ENCODE assay signal across 33 cellular contexts in the genomic region with DNA sequence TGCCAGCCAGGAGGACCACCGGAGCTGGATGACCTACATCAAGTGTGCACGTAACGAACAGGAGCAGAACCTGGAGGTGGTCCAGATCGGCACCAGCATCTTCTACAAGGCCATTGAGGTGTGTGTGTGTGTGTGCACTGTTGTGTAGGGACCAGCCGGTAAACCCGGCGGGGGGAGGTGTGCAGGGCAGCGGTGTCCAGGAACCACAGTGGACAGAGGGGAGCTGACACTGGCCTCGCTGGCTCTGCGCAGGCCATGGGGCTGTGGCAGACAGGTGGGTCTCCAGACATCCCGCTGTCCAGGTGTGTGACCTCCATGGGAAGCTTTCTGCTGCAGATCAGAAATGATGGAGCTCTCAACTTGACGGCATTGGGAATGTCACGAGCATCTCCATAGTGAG. TPM values are rescaled to one million over a fixed set of nuclear protein-coding genes. Genes with fewer than 3 reads are reported as not detected.
"Had no signal": no experiment of that assay in that cellular context is flagged by ENCODE, and none has a peak within 500 bp of the region (broad histone marks: within the 10 kb centered on the region; RNA-seq: fewer than 3 reads in every experiment).

No MANE protein-coding gene starts in this region.

- FAIRE-seq: islet of Langerhans, kidney, urothelium cell line had no signal

- DNase-seq: hypothalamus; immature natural killer cell; kidney; left ventricle myocardium inferior; mesendoderm; naive B cell; natural killer cell; nephron progenitor cell; occipital lobe; ovary; right lobe of liver; stimulated activated CD4-positive, alpha-beta T cell treated with anti-CD3 and anti-CD28 coated beads, Interleukin-1b, Interleukin-23, amount 100 ng/mL, for 48 hours; stimulated activated CD4-positive, alpha-beta T cell treated with anti-CD3 and anti-CD28 coated beads, Interleukin-2, amount 100 ng/mL, for 48 hours; stimulated activated CD4-positive, alpha-beta T cell treated with anti-CD3 and anti-CD28 coated beads, Interleukin-4, amount 100 ng/mL, for 4 hours; stimulated activated CD8-positive, alpha-beta memory T cell treated with anti-CD3 and anti-CD28 coated beads, Interleukin-4, amount 100 ng/mL, for 48 hours; stimulated activated naive CD8-positive, alpha-beta T cell treated with anti-CD3 and anti-CD28 coated beads, Interleukin-15, Interleukin-2, amounts not matched to agents 100 U/mL and 50 U/mL, for 24 hours; stomach; testis; thyroid gland; transverse colon; upper lobe of right lung had no signal

- ATAC-seq: natural killer cell; right lobe of liver; stimulated activated memory B cell treated with anti-CD40 and anti-IgM and Interleukin-4, amounts not matched to agents 10 μg/mL and 1 μg/mL and 100 μg/mL, for 72 hours; stimulated activated naive CD8-positive, alpha-beta T cell treated with anti-CD3 and anti-CD28 coated beads, Interleukin-15, Interleukin-2, amounts not matched to agents 100 U/mL and 50 U/mL, for 24 hours; upper lobe of right lung had no signal

- H3K36me3 ChIP-seq: left ventricle myocardium inferior, neutrophil, ovary, right atrium auricular region, right lobe of liver, stomach, thyroid gland, transverse colon, upper lobe of right lung had no signal

- H3K4me3 ChIP-seq: left ventricle myocardium inferior, lung, ovary, right atrium auricular region, right lobe of liver, smooth muscle cell, stomach, testis, thyroid gland, transverse colon, upper lobe of right lung had no signal

- H3K27ac ChIP-seq: left ventricle myocardium inferior, neutrophil, ovary, right atrium auricular region, right lobe of liver, stomach, testis, thyroid gland, transverse colon, upper lobe of right lung had no signal

- H3K4me2 ChIP-seq: smooth muscle cell had no signal

- H3K9me3 ChIP-seq: left ventricle myocardium inferior, neutrophil, ovary, right atrium auricular region, right lobe of liver, stomach, testis, thyroid gland, transverse colon, upper lobe of right lung had no signal

RNA-seq across cellular contexts. Expression of a gene that starts 3.8 kb away (rescaled TPM):
- total RNA-seq: kidney, left ventricle myocardium inferior, mesothelial cell of epicardium, mononuclear cell, occipital lobe, ovary, progenitor cell of endocrine pancreas, renal cortical epithelial cell, right atrium auricular region, skeletal muscle tissue, smooth muscle cell, stomach, thyroid gland, transverse colon, upper lobe of right lung had no signal
- polyA plus RNA-seq: ovary, smooth muscle cell had no signal
